Comparison of ENCODE assay signal across 20 cellular contexts in the genomic region with DNA sequence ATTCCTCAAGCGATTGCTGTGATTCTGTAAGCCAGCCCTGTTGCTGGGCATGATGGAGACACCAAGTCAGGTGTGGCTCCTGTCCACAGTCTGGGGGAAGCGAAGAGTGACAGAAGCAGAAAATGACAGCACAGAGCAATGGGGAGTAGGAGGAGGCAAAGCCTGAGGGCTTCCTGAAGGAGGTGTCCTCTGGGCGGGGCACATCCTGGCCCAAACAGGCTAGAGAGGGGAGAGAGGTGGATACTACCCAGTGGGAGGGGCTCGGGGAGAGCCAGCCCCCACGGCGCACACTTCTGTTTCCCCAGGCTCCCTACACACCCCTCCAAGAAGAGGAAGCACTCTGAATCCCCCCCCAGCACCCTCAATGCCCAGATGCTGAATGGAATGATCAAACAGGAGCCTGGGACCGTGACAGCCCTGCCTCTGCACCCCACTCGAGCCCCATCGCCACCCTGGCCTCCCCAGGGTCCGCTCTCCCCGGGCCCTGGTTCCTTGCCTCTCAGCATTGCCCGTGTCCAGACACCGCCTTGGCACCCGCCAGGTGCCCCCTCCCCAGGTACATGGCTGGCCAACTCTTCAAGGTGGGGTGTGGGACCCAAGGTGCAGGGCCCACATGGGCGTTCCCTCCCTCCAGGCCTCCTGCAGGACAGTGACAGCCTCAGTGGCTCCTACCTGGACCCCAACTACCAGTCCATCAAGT. TPM values are rescaled to one million over a fixed set of nuclear protein-coding genes. Genes with fewer than 3 reads are reported as not detected.
DNase-seq lines count a peak whose midpoint lies in the region; TF ChIP-seq lines count a peak whose summit lies in the region.
"Had no signal": no experiment of that assay in that cellular context is flagged by ENCODE, and none has a peak within 500 bp of the region (broad histone marks: within the 10 kb centered on the region; RNA-seq: fewer than 3 reads in every experiment).

No MANE protein-coding gene starts in this region.

- no peak for TF ChIP-seq POLR2A in NB4 (IDR thresholded peaks at IDR 0.05; ENCODE audit: extremely low read depth, insufficient read length)

- H3K4me2 ChIP-seq in trophoblast cell (ENCODE audit: low read length) = no peak overlapping the region

- POLR2A ChIA-PET in activated CD4-positive, alpha-beta T cell treated with anti-CD3 and anti-CD28 coated beads, Interleukin-2, amount 10 ng/mL, durations not matched to agents 7 days and 5 days (lab: Charles Lee) = no interaction called here

- H2BK120ac ChIP-seq in trophoblast cell (ENCODE audit: insufficient read depth, low read length, poor library complexity) = peak overlapping the region; percentile 75

- peak overlapping the region; percentile 76 for H3K18ac ChIP-seq in trophoblast cell (ENCODE audit: low read length)

- H3K4me1 Mint-ChIP-seq in activated CD4-positive, alpha-beta T cell treated with anti-CD3 and anti-CD28 coated beads, Interleukin-2, amount 10 ng/mL, durations not matched to agents 7 days and 5 days = peaks cover 15% of the 10 kb centered on the region
- H3K4me1 Mint-ChIP-seq in dendritic cell treated with granulocyte-macrophage colony-stimulating factor and Interleukin-4, amounts not matched to agents 40 ng/mL and 50 ng/mL, for 4 days (ENCODE audit: low read depth) = peaks cover 33% of the 10 kb centered on the region
- H3K4me1 Mint-ChIP-seq in CD14-positive monocyte = peaks cover 16% of the 10 kb centered on the region

- WGBS in trophoblast cell (ENCODE audit: extremely low coverage, insufficient coverage, insufficient read length) = no CpG with 5 or more reads among the region's 15 CpGs

- H3K36me3 ChIP-seq in trophoblast cell (ENCODE audit: control insufficient read depth in 1 of 2, insufficient read depth in 2 of 2, low read length in 2 of 2) = no peaks in the 10 kb centered on the region
- H3K36me3 ChIP-seq: transverse colon had no signal

- H3K9me3 ChIP-seq in trophoblast cell (ENCODE audit: insufficient read depth, low read depth, low read length) = peaks cover 1% of the 10 kb centered on the region
- H3K9me3 ChIP-seq: transverse colon had no signal

- peak overlapping the region; percentile 89 for H4K91ac ChIP-seq in trophoblast cell (ENCODE audit: low read depth, low read length)

- peak overlapping the region; percentile 49 for H4K12ac ChIP-seq in trophoblast cell (ENCODE audit: low read depth, low read length)

- intact Hi-C loops in dendritic cell treated with granulocyte-macrophage colony-stimulating factor and Interleukin-4, amounts not matched to agents 40 ng/mL and 50 ng/mL, for 4 days (cut with micrococcal nuclease) = no loop called here
- intact Hi-C loops in CD14-positive monocyte (cut with micrococcal nuclease) = no loop called here

- peaks cover 6% of the 10 kb centered on the region for H3K79me2 ChIP-seq in trophoblast cell (ENCODE audit: control insufficient read depth, insufficient read depth, low read length, poor library complexity)

- peak overlapping the region; percentile 1 for H3K4ac ChIP-seq in trophoblast cell (ENCODE audit: low read depth, low read length)

- no peak for TF ChIP-seq CTCF in NB4 (IDR thresholded peaks at IDR 0.05; ENCODE audit: low read depth, low read length)
- TF ChIP-seq CTCF in CD14-positive monocyte (IDR thresholded peaks at IDR 0.05) = no peak

- H2BK12ac ChIP-seq in trophoblast cell (ENCODE audit: low read length) = peak overlapping the region; percentile 63

- no peak overlapping the region for H3K4me3 Mint-ChIP-seq in activated CD4-positive, alpha-beta T cell treated with anti-CD3 and anti-CD28 coated beads, Interleukin-2, amount 10 ng/mL, durations not matched to agents 7 days and 5 days
- H3K4me3 Mint-ChIP-seq in dendritic cell treated with granulocyte-macrophage colony-stimulating factor and Interleukin-4, amounts not matched to agents 40 ng/mL and 50 ng/mL, for 4 days = no peak overlapping the region
- H3K4me3 Mint-ChIP-seq in CD14-positive monocyte = no peak overlapping the region
- H3K4me3 Mint-ChIP-seq: activated T-cell treated with anti-CD3 and anti-CD28 coated beads, Interleukin-2, amount 50 U/mL, for 4 hours; stimulated activated naive CD8-positive, alpha-beta T cell treated with anti-CD3 and anti-CD28 coated beads, Interleukin-15, Interleukin-2, amounts not matched to agents 100 ng/mL and 50 ng/mL, for 24 hours had no signal

- no peaks in the 10 kb centered on the region for H3K27me3 ChIP-seq in trophoblast cell (ENCODE audit: insufficient read depth, low read length)
- H3K27me3 ChIP-seq: transverse colon had no signal

- H3K27ac ChIP-seq in trophoblast cell (ENCODE audit: low read depth, low read length) = peak overlapping the region; percentile 24
- H3K27ac ChIP-seq: transverse colon, VCaP had no signal

- CTCF ChIA-PET in activated CD4-positive, alpha-beta T cell treated with anti-CD3 and anti-CD28 coated beads, Interleukin-2, amount 10 ng/mL, durations not matched to agents 7 days and 5 days (lab: Charles Lee) = no interaction called here

- H3K4me1 ChIP-seq in trophoblast cell (ENCODE audit: control insufficient read depth in 1 of 2, insufficient read depth in 2 of 2, low read length in 2 of 2) = peaks cover 30 to 42% of the 10 kb centered on the region in 2 experiments

- no peak overlapping the region for H2AFZ ChIP-seq in trophoblast cell (ENCODE audit: insufficient read depth, low read length, poor library complexity)

- no peaks in the 10 kb centered on the region for H3K36me3 Mint-ChIP-seq in activated CD4-positive, alpha-beta T cell treated with anti-CD3 and anti-CD28 coated beads, Interleukin-2, amount 10 ng/mL, durations not matched to agents 7 days and 5 days (ENCODE audit: low read depth)
- no peaks in the 10 kb centered on the region for H3K36me3 Mint-ChIP-seq in dendritic cell treated with granulocyte-macrophage colony-stimulating factor and Interleukin-4, amounts not matched to agents 40 ng/mL and 50 ng/mL, for 4 days (ENCODE audit: low read depth)
- no peaks in the 10 kb centered on the region for H3K36me3 Mint-ChIP-seq in CD14-positive monocyte

- peak overlapping the region; percentile 30 for H4K8ac ChIP-seq in trophoblast cell (ENCODE audit: low read depth, low read length)

- H3K27ac Mint-ChIP-seq in activated CD4-positive, alpha-beta T cell treated with anti-CD3 and anti-CD28 coated beads, Interleukin-2, amount 10 ng/mL, durations not matched to agents 7 days and 5 days = peak overlapping the region; percentile 68
- H3K27ac Mint-ChIP-seq in dendritic cell treated with granulocyte-macrophage colony-stimulating factor and Interleukin-4, amounts not matched to agents 40 ng/mL and 50 ng/mL, for 4 days = peak overlapping the region; percentile 28
- H3K27ac Mint-ChIP-seq in CD14-positive monocyte = peak overlapping the region in 1 of 7 donors; percentile 15
- H3K27ac Mint-ChIP-seq: stimulated activated naive CD8-positive, alpha-beta T cell treated with anti-CD3 and anti-CD28 coated beads, Interleukin-15, Interleukin-2, amounts not matched to agents 100 ng/mL and 50 ng/mL, for 24 hours had no signal

- peaks cover 22% of the 10 kb centered on the region for H3K79me1 ChIP-seq in trophoblast cell (ENCODE audit: low read length)

- H2AK5ac ChIP-seq in trophoblast cell (ENCODE audit: low read length) = peak overlapping the region; percentile 46

- H3K23ac ChIP-seq in trophoblast cell (ENCODE audit: low read length) = no peak overlapping the region

- H3K4me3 ChIP-seq in NB4 (ENCODE audit: low read depth, low read length) (no peak overlapping the region), trophoblast cell (ENCODE audit: low read depth, low read length) (no peak overlapping the region)
- H3K4me3 ChIP-seq: transverse colon had no signal

- peak overlapping the region; percentile 1 for H3K9ac ChIP-seq in trophoblast cell (ENCODE audit: low read length)

- DNase-seq in activated CD4-positive, alpha-beta T cell treated with anti-CD3 and anti-CD28 coated beads, Interleukin-2, amount 10 ng/mL, durations not matched to agents 7 days and 5 days = no peak
- no peak for DNase-seq in activated CD4-positive, alpha-beta T cell treated with anti-CD3 and anti-CD28 coated beads, Interleukin-2, amount 50 U/mL, for 4 hours
- peak; percentile 32 for DNase-seq in NB4 (ENCODE audit: low read depth)
- no peak for DNase-seq in trophoblast cell
- DNase-seq in CD14-positive monocyte (ENCODE audit: low spot score) = no peak
- DNase-seq in NK-92 (lab: John Stamatoyannopoulos, UW; ENCODE audit: unreplicated experiment) = no peak
- DNase-seq in NCI-H2029 treated with DMSO at 0.1 percent for 48 hours (lab: John Stamatoyannopoulos, UW) = no peak
- DNase-seq: 8988T; activated naive CD4-positive, alpha-beta T cell treated with anti-CD3 and anti-CD28 coated beads, Interleukin-2, amount 50 U/mL, for 16 hours; activated T-cell treated with anti-CD3 and anti-CD28 coated beads, Interleukin-2, amount 50 U/mL, for 4 hours; cerebellar nuclear complex; foreskin fibroblast; hippocampal formation; NCI-H1105; NCI-H510A; stimulated activated CD4-positive, alpha-beta T cell treated with anti-CD3 and anti-CD28 coated beads, Interleukin-4, amount 100 ng/mL, for 24 hours; transverse colon had no signal

- peak overlapping the region; percentile 64 for H2BK5ac ChIP-seq in trophoblast cell (ENCODE audit: low read depth, low read length, poor library complexity)

- H3K9me3 Mint-ChIP-seq in activated CD4-positive, alpha-beta T cell treated with anti-CD3 and anti-CD28 coated beads, Interleukin-2, amount 10 ng/mL, durations not matched to agents 7 days and 5 days = no peaks in the 10 kb centered on the region
- no peaks in the 10 kb centered on the region for H3K9me3 Mint-ChIP-seq in dendritic cell treated with granulocyte-macrophage colony-stimulating factor and Interleukin-4, amounts not matched to agents 40 ng/mL and 50 ng/mL, for 4 days
- no peaks in the 10 kb centered on the region for H3K9me3 Mint-ChIP-seq in CD14-positive monocyte
- H3K9me3 Mint-ChIP-seq: activated T-cell treated with anti-CD3 and anti-CD28 coated beads, Interleukin-2, amount 50 U/mL, for 4 hours; stimulated activated naive CD8-positive, alpha-beta T cell treated with anti-CD3 and anti-CD28 coated beads, Interleukin-15, Interleukin-2, amounts not matched to agents 100 ng/mL and 50 ng/mL, for 24 hours had no signal

- H3K27me3 Mint-ChIP-seq in activated CD4-positive, alpha-beta T cell treated with anti-CD3 and anti-CD28 coated beads, Interleukin-2, amount 10 ng/mL, durations not matched to agents 7 days and 5 days = no peaks in the 10 kb centered on the region
- H3K27me3 Mint-ChIP-seq in dendritic cell treated with granulocyte-macrophage colony-stimulating factor and Interleukin-4, amounts not matched to agents 40 ng/mL and 50 ng/mL, for 4 days = peaks cover 10% of the 10 kb centered on the region
- H3K27me3 Mint-ChIP-seq in CD14-positive monocyte (ENCODE audit: low read depth in 3 of 3) = peaks cover 3 to 7% (median 6%) of the 10 kb centered on the region in 3 donors

- peak overlapping the region; percentile 12 for H3K14ac ChIP-seq in trophoblast cell (ENCODE audit: low read length)

RNA-seq across cellular contexts. Expression of a gene that starts 18.9 kb away (rescaled TPM):
- total RNA-seq in activated CD4-positive, alpha-beta T cell treated with anti-CD3 and anti-CD28 coated beads, Interleukin-2, amount 10 ng/mL, durations not matched to agents 7 days and 5 days = 1 to 10 TPM; 1.1 to 1.2 TPM
- polyA plus RNA-seq in trophoblast cell (2013) = 9.8 and 10.4 TPM in 2 replicates
- polyA plus RNA-seq in CD14-positive monocyte = under 1 TPM in 1 of 2 donors, not detected in 1; 0.18 TPM

RNA-seq across cellular contexts. Expression of a gene that starts 21.1 kb away (rescaled TPM):
- total RNA-seq in activated CD4-positive, alpha-beta T cell treated with anti-CD3 and anti-CD28 coated beads, Interleukin-2, amount 10 ng/mL, durations not matched to agents 7 days and 5 days = 100 to 1,000 TPM; 154 to 160 TPM
- 246 and 256 TPM in 2 replicates for polyA plus RNA-seq in trophoblast cell (2013)
- polyA plus RNA-seq in CD14-positive monocyte = 100 to 1,000 TPM; 220 to 224 TPM

RNA-seq across cellular contexts. Expression of a gene that starts 21.4 kb away (rescaled TPM):
- total RNA-seq in activated CD4-positive, alpha-beta T cell treated with anti-CD3 and anti-CD28 coated beads, Interleukin-2, amount 10 ng/mL, durations not matched to agents 7 days and 5 days = 100 to 1,000 TPM in 1 of 2 experiments, 10 to 100 TPM in 1; 98.6 to 118 TPM
- polyA plus RNA-seq in trophoblast cell (2013) = 53.9 and 58.2 TPM in 2 replicates
- 1 to 10 TPM; 4.3 to 6.4 TPM for polyA plus RNA-seq in CD14-positive monocyte

RNA-seq across cellular contexts. Expression of a gene that starts 45.5 kb away (rescaled TPM):
- 10 to 100 TPM; 25.7 to 27.1 TPM for total RNA-seq in activated CD4-positive, alpha-beta T cell treated with anti-CD3 and anti-CD28 coated beads, Interleukin-2, amount 10 ng/mL, durations not matched to agents 7 days and 5 days
- polyA plus RNA-seq in trophoblast cell (2013) = 83.8 and 84.0 TPM in 2 replicates
- 10 to 100 TPM; 29.2 to 31.8 TPM for polyA plus RNA-seq in CD14-positive monocyte

RNA-seq across cellular contexts. Expression of a gene that starts 56.8 kb away (rescaled TPM):
- total RNA-seq in activated CD4-positive, alpha-beta T cell treated with anti-CD3 and anti-CD28 coated beads, Interleukin-2, amount 10 ng/mL, durations not matched to agents 7 days and 5 days = 100 to 1,000 TPM; 128 to 135 TPM
- polyA plus RNA-seq in trophoblast cell (2013) = 538 and 565 TPM in 2 replicates
- polyA plus RNA-seq in CD14-positive monocyte = 10 to 100 TPM in 1 of 2 donors, 1 to 10 TPM in 1; 5.1 to 19.9 TPM
